Comparison of ENCODE assay signal across 8 cellular contexts in the genomic region with DNA sequence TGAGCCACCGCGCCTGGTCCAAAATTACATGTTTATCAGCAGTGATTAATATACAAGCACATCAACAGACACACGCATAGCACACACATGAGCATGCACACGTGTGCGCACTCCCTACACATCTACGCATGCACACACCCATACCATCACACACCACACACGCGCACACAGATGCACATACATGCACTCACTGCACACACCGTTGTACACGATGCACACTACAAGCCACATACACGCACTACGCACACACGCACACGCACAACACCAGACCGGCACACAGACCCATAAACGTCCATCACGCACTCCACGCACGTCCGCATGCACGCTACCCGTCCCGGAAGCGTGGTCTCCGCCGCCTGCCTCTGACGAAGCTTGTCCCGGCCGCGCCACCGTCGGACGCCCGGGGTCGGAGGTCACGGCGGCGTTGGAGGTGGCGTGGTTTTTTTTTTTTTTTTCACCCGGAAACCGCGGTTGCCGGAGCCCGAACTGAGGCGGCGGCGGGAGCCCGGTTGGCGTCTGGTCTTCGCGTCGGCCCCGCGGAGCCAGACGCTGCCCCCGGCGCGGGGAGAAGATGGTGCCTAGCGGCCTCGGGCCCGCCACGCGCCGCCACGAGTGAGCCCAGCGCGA. TPM values are rescaled to one million over a fixed set of nuclear protein-coding genes. Genes with fewer than 3 reads are reported as not detected.
DNase-seq lines count a peak whose midpoint lies in the region; ATAC-seq lines count a peak whose summit lies in the region.

A gene with protein sequence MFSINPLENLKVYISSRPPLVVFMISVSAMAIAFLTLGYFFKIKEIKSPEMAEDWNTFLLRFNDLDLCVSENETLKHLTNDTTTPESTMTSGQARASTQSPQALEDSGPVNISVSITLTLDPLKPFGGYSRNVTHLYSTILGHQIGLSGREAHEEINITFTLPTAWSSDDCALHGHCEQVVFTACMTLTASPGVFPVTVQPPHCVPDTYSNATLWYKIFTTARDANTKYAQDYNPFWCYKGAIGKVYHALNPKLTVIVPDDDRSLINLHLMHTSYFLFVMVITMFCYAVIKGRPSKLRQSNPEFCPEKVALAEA (plus strand): TSS at position 457 of the 627 bp plus-strand sequence. CDS start 20,641 bp downstream, outside the sequence.

- peak within 1 kb of the TSS; percentile 30 for H3K23ac ChIP-seq in mesendoderm (ENCODE audit: low read length)

- peak within 1 kb of the TSS; percentile 51 for H3K4me2 ChIP-seq in mesendoderm (ENCODE audit: low read length)

- H3K36me3 ChIP-seq in endocrine pancreas (ENCODE audit: control insufficient read depth, insufficient read depth, low read length): no peaks in the 10 kb centered on the region
- no peaks in the 10 kb centered on the region for H3K36me3 ChIP-seq in mesendoderm (ENCODE audit: control insufficient read depth, insufficient read depth, low read length)

- peak within 1 kb of the TSS; percentile 99 for H3K56ac ChIP-seq in mesendoderm (ENCODE audit: low read length)

- H4K5ac ChIP-seq in mesendoderm (ENCODE audit: low read length): no peak within 1 kb of the TSS

- no peak within 1 kb of the TSS for H2AK5ac ChIP-seq in mesendoderm (ENCODE audit: low read length)

- H3K9me3 ChIP-seq in endocrine pancreas (ENCODE audit: control insufficient read depth, low read length): no peaks in the 10 kb centered on the region

- DNase-seq in COLO668 (lab: John Stamatoyannopoulos, UW; ENCODE audit: unreplicated experiment): peak; percentile 92
- DNase-seq in HT-29 (ENCODE audit: low spot score): peak; percentile 88
- DNase-seq in NOMO-1 treated with DMSO at 0.1 percent for 48 hours (lab: John Stamatoyannopoulos, UW; ENCODE audit: unreplicated experiment): peak; percentile 84
- DNase-seq in activated CD8-positive, alpha-beta memory T cell treated with anti-CD3 and anti-CD28 coated beads, Interleukin-2, amount 50 U/mL, for 1 hour (ENCODE audit: extremely low read depth): peak; percentile 60
- peak; percentile 81 for DNase-seq in mesendoderm
- DNase-seq in stimulated activated CD8-positive, alpha-beta memory T cell treated with anti-CD3 and anti-CD28 coated beads, Interleukin-12 subunit alpha, Interleukin-12 subunit beta, amount 100 ng/mL, for 4 hours (ENCODE audit: low read depth): peak; percentile 81

- H4K8ac ChIP-seq in mesendoderm (ENCODE audit: low read depth, low read length): no peak within 1 kb of the TSS

- peak within 1 kb of the TSS; percentile 14 for H3K27ac ChIP-seq in mesendoderm (ENCODE audit: low read depth, low read length)

- H3K4ac ChIP-seq in mesendoderm (ENCODE audit: low read depth, low read length): peak within 1 kb of the TSS; percentile 64

- H3K27me3 ChIP-seq in endocrine pancreas (ENCODE audit: control insufficient read depth, insufficient read depth, low read length) (no peaks in the 10 kb centered on the region), mesendoderm (ENCODE audit: insufficient read depth, low read length, poor library complexity) (no peaks in the 10 kb centered on the region)

- H3K4me1 ChIP-seq in endocrine pancreas (ENCODE audit: control insufficient read depth, insufficient read depth, low read length) (no peaks in the 10 kb centered on the region), mesendoderm (ENCODE audit: control insufficient read depth, low read depth, low read length) (no peaks in the 10 kb centered on the region)

- H3K18ac ChIP-seq in mesendoderm (ENCODE audit: low read length): peak within 1 kb of the TSS; percentile 72

- peak within 1 kb of the TSS; percentile 44 for H3K9ac ChIP-seq in endocrine pancreas (ENCODE audit: control insufficient read depth, insufficient read depth, low read length)
- peak within 1 kb of the TSS; percentile 72 for H3K9ac ChIP-seq in mesendoderm (ENCODE audit: low read length)

- peaks cover 30% of the 10 kb centered on the region for H3K79me2 ChIP-seq in mesendoderm (ENCODE audit: control insufficient read depth, insufficient read depth, low read length)

- H3K79me1 ChIP-seq in mesendoderm (ENCODE audit: low read length): peaks cover 11% of the 10 kb centered on the region

- H2BK5ac ChIP-seq in mesendoderm (ENCODE audit: low read length): peak within 1 kb of the TSS; percentile 49

- no peak within 1 kb of the TSS for H2BK120ac ChIP-seq in mesendoderm (ENCODE audit: low read depth, low read length)

- H3K4me3 ChIP-seq in endocrine pancreas (ENCODE audit: control insufficient read depth, insufficient read depth, low read length) (peak within 1 kb of the TSS; percentile 93), mesendoderm (ENCODE audit: low read length) (peak within 1 kb of the TSS; percentile 90)

- no peak within 1 kb of the TSS for H2BK15ac ChIP-seq in mesendoderm (replicated peaks; ENCODE audit: low read depth)

- peak; percentile 41 for ATAC-seq in GM19468 (IDR thresholded peaks at IDR 0.05; ENCODE audit: extremely low read depth, unreplicated experiment)

- no CpG with 5 or more reads among the region's 67 CpGs for WGBS in mesendoderm (ENCODE audit: extremely low coverage, insufficient coverage, low lambda C conversion rate)

RNA-seq across cellular contexts. Expression of the gene that starts here (rescaled TPM):
- total RNA-seq in HT-29 (2014; rRNA removed; shearing (Covaris generic)): 104 and 140 TPM in 2 replicates
- polyA plus RNA-seq in mesendoderm (2013, experiment 1 of 2): 53.9 TPM
- polyA plus RNA-seq in mesendoderm (2013, experiment 2 of 2): 52.4 TPM

Comparison
In these comparisons a context has a peak if more than half of its experiments do, and no peak if none do; other contexts are left out.
1. Peak in every context shown above with its lines: DNase-seq, ATAC-seq, H3K4me3 ChIP-seq and H3K27ac ChIP-seq.